ENCODE assay signal across 18 cellular contexts in the genomic region with DNA sequence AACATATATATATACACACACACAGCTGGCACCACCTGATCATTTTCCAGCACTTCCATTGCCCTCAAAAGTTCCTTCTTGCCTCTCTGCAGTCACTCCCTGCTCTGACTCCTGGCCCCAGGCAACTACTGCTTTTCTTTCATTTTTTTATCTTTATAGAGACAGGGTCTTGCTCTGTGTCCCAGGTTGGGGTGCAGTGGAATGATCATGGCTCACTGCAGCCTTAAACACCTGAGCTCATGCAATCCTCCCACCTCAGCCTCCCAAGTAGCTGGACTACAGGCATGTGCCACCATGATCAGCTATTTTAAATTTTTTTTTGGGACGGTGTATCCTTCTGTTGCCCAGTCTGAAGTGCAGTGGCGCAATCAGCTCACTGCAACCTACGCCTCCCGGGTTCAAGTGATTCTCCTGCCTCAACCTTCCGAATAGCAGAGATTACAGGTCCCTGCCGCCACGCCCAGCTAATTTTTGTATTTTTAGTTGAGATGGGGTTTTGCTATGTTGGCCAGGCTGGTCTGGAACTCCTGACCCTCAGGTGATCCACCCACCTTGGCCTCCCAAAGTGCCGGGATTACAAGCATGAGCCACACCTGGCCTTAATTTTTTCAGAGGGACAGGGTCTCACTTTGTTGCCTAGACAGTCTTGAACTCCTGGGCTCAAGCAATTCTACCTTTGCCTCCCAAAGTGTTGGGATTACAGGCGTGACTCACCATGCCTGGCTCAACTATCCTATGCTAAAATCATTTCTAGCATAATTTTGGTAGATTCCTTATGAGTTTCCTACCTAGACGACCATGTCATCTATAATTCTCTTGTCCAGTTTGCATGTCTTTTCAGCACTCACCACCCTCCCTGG. TPM values are rescaled to one million over a fixed set of nuclear protein-coding genes. Genes with fewer than 3 reads are reported as not detected.
DNase-seq lines count a peak whose midpoint lies in the region; ATAC-seq, FAIRE-seq and TF ChIP-seq lines count a peak whose summit lies in the region.
"Had no signal": no experiment of that assay in that cellular context is flagged by ENCODE, and none has a peak within 500 bp of the region (broad histone marks: within the 10 kb centered on the region; RNA-seq: fewer than 3 reads in every experiment).

No MANE protein-coding gene starts in this region.

- dilution Hi-C loops in mammary epithelial cell (cut with HindIII; ENCODE audit: low sequenced_read_pairs) = no loop called here
- dilution Hi-C loops in endothelial cell of umbilical vein (cut with MboI; ENCODE audit: extremely low pct_ligation_motif_present, low sequenced_read_pairs) = no loop called here

- H3K4me2 ChIP-seq in mammary epithelial cell (ENCODE audit: insufficient read depth, low read depth, low read length) = no peak overlapping the region
- H3K4me2 ChIP-seq in endothelial cell of umbilical vein (ENCODE audit: insufficient read depth, low read length) = no peak overlapping the region

- WGBS in mammary epithelial cell (ENCODE audit: low coverage, missing lambda C conversion rate) = 89% methylated on average over 10 of the region's 10 CpGs

- H3K27ac Mint-ChIP-seq in MCF 10A (ENCODE audit: low read depth, unreplicated experiment) = peak overlapping the region; percentile 85
- peak overlapping the region; percentile 70 for H3K27ac Mint-ChIP-seq in stimulated activated naive B cell treated with anti-CD40 and anti-IgM and Interleukin-4, amounts not matched to agents 10 μg/mL and 1 μg/mL and 100 μg/mL, for 72 hours

- no peaks in the 10 kb centered on the region for H3K9me3 ChIP-seq in mammary epithelial cell (replicated peaks; ENCODE audit: insufficient read depth, low read length)
- H3K9me3 ChIP-seq in SK-N-MC (ENCODE audit: low read depth, low read length) = no peaks in the 10 kb centered on the region
- H3K9me3 ChIP-seq in endothelial cell of umbilical vein (replicated peaks; ENCODE audit: control insufficient read depth, insufficient read depth, low read length) = no peaks in the 10 kb centered on the region
- no peaks in the 10 kb centered on the region for H3K9me3 ChIP-seq in Peyer's patch
- H3K9me3 ChIP-seq: BE2C, MG63, upper lobe of right lung had no signal

- H3K4me3 ChIP-seq in mammary epithelial cell (replicated peaks in 1 of 3; ENCODE audit: insufficient read depth in 1 of 3, low read depth in 2 of 3, low read length in 3 of 3) = no peak overlapping the region
- H3K4me3 ChIP-seq in SK-N-MC = no peak overlapping the region
- H3K4me3 ChIP-seq in endothelial cell of umbilical vein (replicated peaks in 1 of 3; ENCODE audit: insufficient read depth in 1 of 3, low read depth in 1 of 3, low read length in 3 of 3) = no peak overlapping the region
- no peak overlapping the region for H3K4me3 ChIP-seq in Peyer's patch
- H3K4me3 ChIP-seq: cardiac muscle cell, MG63, upper lobe of right lung had no signal

- peak; percentile 35 for FAIRE-seq in endothelial cell of umbilical vein (lab: Jason Lieb, UNC)
- FAIRE-seq in GM19239 (lab: Jason Lieb, UNC) = no peak
- FAIRE-seq: endometrium had no signal

- no peaks in the 10 kb centered on the region for H3K9me1 ChIP-seq in endothelial cell of umbilical vein (replicated peaks; ENCODE audit: control insufficient read depth, extremely low read depth, insufficient read depth, low read length)

- TF ChIP-seq CTCF in MCF 10A (IDR thresholded peaks at IDR 0.05; ENCODE audit: unreplicated experiment) = no peak
- no peak for TF ChIP-seq CTCF in mammary epithelial cell (conservative IDR thresholded peaks at IDR 0.05 in 1 of 2, IDR thresholded peaks at IDR 0.05 in 1 of 2; ENCODE audit: extremely low read depth in 1 of 2, insufficient read depth in 1 of 2, low read depth in 1 of 2, low read length in 2 of 2)
- no peak for TF ChIP-seq CTCF in endothelial cell of umbilical vein (IDR thresholded peaks at IDR 0.05; ENCODE audit: extremely low read depth in 1 of 2, insufficient read depth in 1 of 2, low read depth in 1 of 2, low read length in 2 of 2)
- TF ChIP-seq CTCF in Peyer's patch (IDR thresholded peaks at IDR 0.05) = no peak

- H3K9me3 Mint-ChIP-seq in MCF 10A (ENCODE audit: unreplicated experiment) = no peaks in the 10 kb centered on the region
- peaks cover 0 to 4% of the 10 kb centered on the region in 2 donors for H3K9me3 Mint-ChIP-seq in stimulated activated naive B cell treated with anti-CD40 and anti-IgM and Interleukin-4, amounts not matched to agents 10 μg/mL and 1 μg/mL and 100 μg/mL, for 72 hours

- peaks cover 64% of the 10 kb centered on the region for H3K36me3 Mint-ChIP-seq in MCF 10A (ENCODE audit: insufficient read depth, unreplicated experiment)
- H3K36me3 Mint-ChIP-seq in stimulated activated naive B cell treated with anti-CD40 and anti-IgM and Interleukin-4, amounts not matched to agents 10 μg/mL and 1 μg/mL and 100 μg/mL, for 72 hours = peaks cover 56 to 66% of the 10 kb centered on the region in 2 donors

- H3K4me1 ChIP-seq in mammary epithelial cell (ENCODE audit: insufficient read depth, low read length) (peaks cover 12% of the 10 kb centered on the region), endothelial cell of umbilical vein (ENCODE audit: control insufficient read depth, extremely low read depth, insufficient read depth, low read length) (peaks cover 10% of the 10 kb centered on the region), Peyer's patch (peaks cover 0 to 10% (median 2%) of the 10 kb centered on the region in 4 donors)

- BruUV-seq in MCF 10A (replicated peaks; lab: Mats Ljungman, UMichigan) (no TSS peak), mammary epithelial cell (replicated peaks; lab: Mats Ljungman, UMichigan) (no TSS peak), endothelial cell of umbilical vein (replicated peaks; lab: Mats Ljungman, UMichigan) (no TSS peak)

- H4K20me1 ChIP-seq in mammary epithelial cell (ENCODE audit: insufficient read depth, low read length) = peaks cover 4% of the 10 kb centered on the region
- H4K20me1 ChIP-seq in endothelial cell of umbilical vein (replicated peaks; ENCODE audit: control insufficient read depth, extremely low read depth, insufficient read depth, low read length) = peaks cover 2% of the 10 kb centered on the region

- peaks cover 36% of the 10 kb centered on the region for H3K79me2 ChIP-seq in mammary epithelial cell (ENCODE audit: insufficient read depth, low read length)
- H3K79me2 ChIP-seq in endothelial cell of umbilical vein (ENCODE audit: control insufficient read depth, insufficient read depth, low read length) = peaks cover 25% of the 10 kb centered on the region

- no peak overlapping the region for H3K27ac ChIP-seq in mammary epithelial cell (ENCODE audit: insufficient read depth, low read depth, low read length)
- peak overlapping the region; percentile 74 for H3K27ac ChIP-seq in SK-N-MC
- no peak overlapping the region for H3K27ac ChIP-seq in endothelial cell of umbilical vein (ENCODE audit: insufficient read depth, low read depth, low read length)
- no peak overlapping the region for H3K27ac ChIP-seq in Peyer's patch
- H3K27ac ChIP-seq: upper lobe of right lung had no signal

- ATAC-seq in stimulated activated naive B cell treated with anti-CD40 and anti-IgM and Interleukin-4, amounts not matched to agents 10 μg/mL and 1 μg/mL and 100 μg/mL, for 72 hours (replicated peaks) = no peak
- ATAC-seq in HG02759 (IDR thresholded peaks at IDR 0.05; ENCODE audit: unreplicated experiment) = no peak
- ATAC-seq: upper lobe of right lung had no signal

- H3K4me1 Mint-ChIP-seq in MCF 10A (ENCODE audit: insufficient read depth, unreplicated experiment) = peaks cover 6% of the 10 kb centered on the region
- H3K4me1 Mint-ChIP-seq in stimulated activated naive B cell treated with anti-CD40 and anti-IgM and Interleukin-4, amounts not matched to agents 10 μg/mL and 1 μg/mL and 100 μg/mL, for 72 hours = peaks cover 12 to 32% of the 10 kb centered on the region in 2 donors

- CTCF ChIA-PET in MCF 10A (lab: Yijun Ruan, JAX) (interaction anchor here (1.7 kb wide), 1 partner anchor 17 kb away, joined by 5 read pairs; no protein-coding TSS in a partner anchor), mammary epithelial cell (lab: Charles Lee; ENCODE audit: low non-redundant PET) (no interaction called here), endothelial cell of umbilical vein (lab: Charles Lee) (interaction anchor here (0.8 to 1.4 kb wide), 3 partner anchors 16 to 235 kb away, joined by 3 to 5 read pairs (median 3); no protein-coding TSS in a partner anchor)

- no peaks in the 10 kb centered on the region for H3K27me3 Mint-ChIP-seq in MCF 10A (ENCODE audit: insufficient read depth, unreplicated experiment)
- no peaks in the 10 kb centered on the region for H3K27me3 Mint-ChIP-seq in stimulated activated naive B cell treated with anti-CD40 and anti-IgM and Interleukin-4, amounts not matched to agents 10 μg/mL and 1 μg/mL and 100 μg/mL, for 72 hours

- in situ Hi-C loops in mammary epithelial cell (cut with MboI; ENCODE audit: low sequenced_read_pairs in 2 of 2) = loop anchor here in 1 of 2 donors (25.0 kb wide), 1 partner anchor 233 kb away; a partner anchor contains a TSS

- H3K4me3 Mint-ChIP-seq in MCF 10A (ENCODE audit: unreplicated experiment) = no peak overlapping the region
- no peak overlapping the region for H3K4me3 Mint-ChIP-seq in stimulated activated naive B cell treated with anti-CD40 and anti-IgM and Interleukin-4, amounts not matched to agents 10 μg/mL and 1 μg/mL and 100 μg/mL, for 72 hours

- no peaks in the 10 kb centered on the region for H3K27me3 ChIP-seq in mammary epithelial cell (ENCODE audit: insufficient read depth, low read length)
- no peaks in the 10 kb centered on the region for H3K27me3 ChIP-seq in endothelial cell of umbilical vein (ENCODE audit: control insufficient read depth in 2 of 2, insufficient read depth in 2 of 2, low read length in 2 of 2)
- no peaks in the 10 kb centered on the region for H3K27me3 ChIP-seq in Peyer's patch
- H3K27me3 ChIP-seq: BE2C, cardiac muscle cell, MG63, upper lobe of right lung had no signal

- no peak for TF ChIP-seq POLR2A in endothelial cell of umbilical vein (IDR thresholded peaks at IDR 0.05; ENCODE audit: low read depth, low read length)
- no peak for TF ChIP-seq POLR2A in Peyer's patch (IDR thresholded peaks at IDR 0.05)

- H2AFZ ChIP-seq in mammary epithelial cell (ENCODE audit: low read depth, low read length) (no peak overlapping the region), endothelial cell of umbilical vein (ENCODE audit: low read depth, low read length) (no peak overlapping the region)

- POLR2A ChIA-PET in MCF 10A (lab: Yijun Ruan, JAX) (interaction anchor here (0.7 to 1.0 kb wide), 2 partner anchors 12 to 114 kb away, joined by 3 to 4 read pairs; no protein-coding TSS in a partner anchor), endothelial cell of umbilical vein (lab: Charles Lee) (interaction anchor here (1.0 kb wide), 1 partner anchor 27 kb away, joined by 3 read pairs; no protein-coding TSS in a partner anchor)

- H3K36me3 ChIP-seq in mammary epithelial cell (ENCODE audit: insufficient read depth, low read length) = peaks cover 38% of the 10 kb centered on the region
- peaks cover 58% of the 10 kb centered on the region for H3K36me3 ChIP-seq in SK-N-MC (ENCODE audit: insufficient read depth, low read length)
- H3K36me3 ChIP-seq in endothelial cell of umbilical vein (ENCODE audit: control insufficient read depth in 2 of 2, extremely low read depth in 1 of 2, insufficient read depth in 2 of 2, low read length in 2 of 2) = peaks cover 26 to 31% of the 10 kb centered on the region in 2 experiments
- peaks cover 0 to 66% (median 0%) of the 10 kb centered on the region in 3 donors for H3K36me3 ChIP-seq in Peyer's patch

- intact Hi-C loops in MCF 10A (cut with micrococcal nuclease) (no loop called here), mammary epithelial cell (cut with micrococcal nuclease) (no loop called here), endothelial cell of umbilical vein (cut with micrococcal nuclease) (no loop called here)

- H3K9ac ChIP-seq in mammary epithelial cell (ENCODE audit: insufficient read depth, low read length) (no peak overlapping the region), SK-N-MC (ENCODE audit: insufficient read length) (no peak overlapping the region), endothelial cell of umbilical vein (replicated peaks; ENCODE audit: extremely low read depth, insufficient read depth, low read length) (no peak overlapping the region)

- DNase-seq in MCF 10A (ENCODE audit: unreplicated experiment) (no peak), mammary epithelial cell (no peak), SK-N-MC (ENCODE audit: low read depth, low spot score) (no peak), endothelial cell of umbilical vein (ENCODE audit: low read depth, low spot score) (no peak), Peyer's patch (no peak), GM19239 (ENCODE audit: insufficient read length, low spot score) (no peak)
- DNase-seq in stimulated activated naive B cell treated with anti-CD40 and anti-IgM and Interleukin-4, amounts not matched to agents 10 μg/mL and 1 μg/mL and 100 μg/mL, for 72 hours = no peak
- DNase-seq: activated CD4-positive, alpha-beta T cell treated with anti-CD3 and anti-CD28 coated beads for 1 hour; BE2C; MG63; NCI-H2081 treated with DMSO at 0.1 percent for 48 hours; stimulated activated CD4-positive, alpha-beta T cell treated with anti-CD3 and anti-CD28 coated beads, Interleukin-1b, Interleukin-23, amount 100 ng/mL, for 48 hours; stimulated activated CD8-positive, alpha-beta memory T cell treated with anti-CD3 and anti-CD28 coated beads, Interleukin-4, amount 100 ng/mL, for 48 hours; SW 1271; upper lobe of right lung had no signal

RNA-seq across cellular contexts. Expression of a gene that starts 7.8 kb away (rescaled TPM):
- total RNA-seq in MCF 10A (2022) (277 and 296 TPM in 2 replicates), mammary epithelial cell (100 to 1,000 TPM; 310 to 486 TPM), endothelial cell of umbilical vein (504 and 540 TPM in 2 replicates), Peyer's patch (100 to 1,000 TPM; 141 to 550 (median 254) TPM)
- polyA plus RNA-seq in mammary epithelial cell (739 TPM), endothelial cell of umbilical vein (140 and 266 TPM in 2 replicates)
- polyA minus RNA-seq in mammary epithelial cell (315 TPM), endothelial cell of umbilical vein (318 and 373 TPM in 2 replicates)
- polyA plus RNA-seq in endothelial cell of umbilical vein (2011; cell fraction: cytosol; rRNA removed) = 338 and 370 TPM in 2 replicates
- 186 and 288 TPM in 2 replicates for polyA plus RNA-seq in endothelial cell of umbilical vein (2011; cell fraction: nucleus; rRNA removed)
- 486 and 1,108 TPM in 2 replicates for polyA plus RNA-seq in endothelial cell of umbilical vein (2012)
- 710 TPM for polyA minus RNA-seq in endothelial cell of umbilical vein (2011; cell fraction: cytosol; rRNA and poly(A)+ RNA removed)
- polyA minus RNA-seq in endothelial cell of umbilical vein (2011; cell fraction: nucleus; rRNA and poly(A)+ RNA removed) = 107 and 168 TPM in 2 replicates
